7 cellular contexts compared by ENCODE assay signal in the genomic region with DNA sequence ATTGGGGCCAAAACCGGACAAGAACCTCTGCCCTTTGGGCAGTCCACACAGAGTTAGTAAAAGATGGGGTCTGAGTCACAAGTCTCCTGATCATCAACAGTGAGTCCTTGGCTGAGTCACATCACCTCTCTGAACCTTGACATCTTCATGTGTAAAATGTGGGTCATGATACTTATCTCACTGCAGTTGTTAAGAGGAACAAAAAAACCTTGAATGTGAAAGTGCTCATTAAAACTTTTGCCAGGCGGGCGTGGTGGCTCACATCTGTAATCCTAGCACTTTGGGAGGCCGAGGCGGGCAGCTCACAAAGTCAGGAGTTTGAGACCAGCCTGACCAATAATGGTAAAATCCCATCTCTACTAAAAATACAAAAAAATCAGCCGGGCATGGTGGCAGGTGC. TPM values are rescaled to one million over a fixed set of nuclear protein-coding genes. Genes with fewer than 3 reads are reported as not detected.
A peak's percentile ranks its signal among the peaks of the same experiment; 100 is the strongest.
DNase-seq lines count a peak whose midpoint lies in the region; ATAC-seq and TF ChIP-seq lines count a peak whose summit lies in the region.
"Had no signal": no experiment of that assay in that cellular context is flagged by ENCODE, and none has a peak within 500 bp of the region (broad histone marks: within the 10 kb centered on the region; RNA-seq: fewer than 3 reads in every experiment).

No MANE protein-coding gene starts in this region.

- peak overlapping the region; percentile 39 to 97 (median 91) for H3K4me2 ChIP-seq in BLaER1 treated with 17β-estradiol and CSF1 and Interleukin-3, amounts not matched to agents 10 nM and 100 nM

- H3K9me3 ChIP-seq in BLaER1 treated with 17β-estradiol and CSF1 and Interleukin-3, amounts not matched to agents 10 nM and 100 nM (replicated peaks in 1 of 11): no peaks in the 10 kb centered on the region

- peak overlapping the region in 10 of 11 experiments; percentile 91 to 99 (median 96); a peak in 20 of 22 replicates for H3K27ac ChIP-seq in BLaER1 treated with 17β-estradiol and CSF1 and Interleukin-3, amounts not matched to agents 10 nM and 100 nM

- DNase-seq in OCI-M1 (lab: John Stamatoyannopoulos, UW) (peak; percentile 35), foreskin fibroblast (peak; percentile 85 to 89), sciatic nerve (ENCODE audit: low spot score) (no peak), NCI-H187 treated with DMSO at 0.1 percent for 48 hours (lab: John Stamatoyannopoulos, UW) (no peak), NCI-H1417 treated with DMSO at 0.1 percent for 48 hours (lab: John Stamatoyannopoulos, UW) (no peak)
- DNase-seq: NCI-H2107 had no signal

- H3K4me1 ChIP-seq in BLaER1 treated with 17β-estradiol and CSF1 and Interleukin-3, amounts not matched to agents 10 nM and 100 nM: peaks cover 51 to 64% (median 61%) of the 10 kb centered on the region in 10 experiments

- no peak overlapping the region for H3K4me3 ChIP-seq in BLaER1 treated with 17β-estradiol and CSF1 and Interleukin-3, amounts not matched to agents 10 nM and 100 nM
- no peak overlapping the region for H3K4me3 ChIP-seq in foreskin fibroblast (ENCODE audit: low read depth in 1 of 2, low read length in 2 of 2)

- intact Hi-C loops in sciatic nerve (cut with DNase I): no loop called here

- peak overlapping the region in 5 of 11 experiments; percentile 17 to 88 (median 83); a peak in 5 of 22 replicates for H3K9ac ChIP-seq in BLaER1 treated with 17β-estradiol and CSF1 and Interleukin-3, amounts not matched to agents 10 nM and 100 nM

- no peaks in the 10 kb centered on the region for H4K20me1 ChIP-seq in BLaER1 treated with 17β-estradiol and CSF1 and Interleukin-3, amounts not matched to agents 10 nM and 100 nM

- TF ChIP-seq CTCF in foreskin fibroblast (IDR thresholded peaks at IDR 0.05; ENCODE audit: low read depth, low read length): no peak

- ATAC-seq in sciatic nerve: no peak

- no peaks in the 10 kb centered on the region for H3K36me3 ChIP-seq in BLaER1 treated with 17β-estradiol and CSF1 and Interleukin-3, amounts not matched to agents 10 nM and 100 nM

- H3K27me3 ChIP-seq in BLaER1 treated with 17β-estradiol and CSF1 and Interleukin-3, amounts not matched to agents 10 nM and 100 nM: no peaks in the 10 kb centered on the region

RNA-seq across cellular contexts. Expression of a gene that starts 15.7 kb away (rescaled TPM):
- 58.4 TPM for total RNA-seq in sciatic nerve

RNA-seq across cellular contexts. Expression of a gene that starts 18.9 kb away (rescaled TPM):
- 0.49 TPM for total RNA-seq in sciatic nerve

RNA-seq across cellular contexts. Expression of a gene that starts 30.1 kb away (rescaled TPM):
- 112 TPM for total RNA-seq in sciatic nerve

RNA-seq across cellular contexts. Expression of a gene that starts 31.0 kb away (rescaled TPM):
- 99.7 TPM for total RNA-seq in sciatic nerve

RNA-seq across cellular contexts. Expression of a gene that starts 31.6 kb away (rescaled TPM):
- total RNA-seq in sciatic nerve: 3.5 TPM

Comparison
In these comparisons a context has a peak if more than half of its experiments do, and no peak if none do; other contexts are left out.
1. DNase-seq: peak in OCI-M1 (single experiment) and foreskin fibroblast (2 of 2); none in sciatic nerve (single experiment), NCI-H187 treated with DMSO at 0.1 percent for 48 hours (single experiment) and NCI-H1417 treated with DMSO at 0.1 percent for 48 hours (single experiment).